ENCODE assay signal across 20 cellular contexts in the genomic region with DNA sequence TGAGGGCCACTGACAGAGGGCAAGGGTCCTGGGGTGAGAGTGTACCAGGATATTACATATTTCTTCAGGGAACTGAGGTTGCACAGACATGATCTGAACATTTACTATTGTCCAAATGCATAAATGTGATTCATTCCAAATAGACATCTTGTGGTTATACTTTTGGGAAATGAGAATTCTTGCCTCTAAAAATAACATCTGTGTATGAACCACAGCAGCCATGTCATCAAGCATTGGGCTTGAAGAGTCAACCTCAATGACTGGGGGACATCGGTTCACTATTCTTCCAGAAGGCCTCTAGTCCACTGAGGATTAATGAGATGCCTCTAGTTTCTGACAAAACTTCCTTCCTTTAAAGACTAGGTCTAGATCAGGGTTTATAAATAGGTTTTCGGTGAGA.
DNase-seq lines count a peak whose midpoint lies in the region; FAIRE-seq and TF ChIP-seq lines count a peak whose summit lies in the region.
"Had no signal": no experiment of that assay in that cellular context is flagged by ENCODE, and none has a peak within 500 bp of the region (broad histone marks: within the 10 kb centered on the region; RNA-seq: fewer than 3 reads in every experiment).

No MANE protein-coding gene starts in this region.

- no peak for TF ChIP-seq CTCF in fibroblast of mammary gland (conservative IDR thresholded peaks at IDR 0.05; ENCODE audit: control insufficient read depth, insufficient read depth, low read depth, low read length)
- TF ChIP-seq CTCF in Calu3 (IDR thresholded peaks at IDR 0.05; ENCODE audit: unreplicated experiment): no peak
- TF ChIP-seq CTCF in brain microvascular endothelial cell (IDR thresholded peaks at IDR 0.05; ENCODE audit: low read depth, low read length, missing control alignments): no peak

- no peaks in the 10 kb centered on the region for H3K79me2 ChIP-seq in GM23248 (ENCODE audit: insufficient read depth)

- H3K27ac ChIP-seq in GM23248: peak overlapping the region; percentile 60
- H3K27ac ChIP-seq in brain microvascular endothelial cell: no peak overlapping the region
- H3K27ac ChIP-seq: SJSA1 had no signal

- DNase-seq in GM23248: peak; percentile 67
- DNase-seq in RCC 7860 (ENCODE audit: low spot score): peak; percentile 45
- DNase-seq in fibroblast of mammary gland (ENCODE audit: low read depth): peak; percentile 86
- peak; percentile 56 for DNase-seq in skeletal muscle cell (ENCODE audit: low read depth)
- no peak for DNase-seq in effector CD8-positive, alpha-beta T cell (lab: John Stamatoyannopoulos, UW)
- DNase-seq in activated CD4-positive, alpha-beta T cell treated with anti-CD3 and anti-CD28 coated beads, Interleukin-2, amount 10 ng/mL, durations not matched to agents 7 days and 5 days: no peak
- DNase-seq in Calu3: no peak
- no peak for DNase-seq in brain microvascular endothelial cell
- DNase-seq: activated CD4-positive, CD25-positive, alpha-beta regulatory T cell treated with anti-CD3 and anti-CD28 coated beads, Interleukin-2, amount 50 U/mL, for 72 hours; activated effector memory CD4-positive, alpha-beta T cell treated with Interleukin-2 at 50 U/mL for 16 hours; amniotic stem cell; erythroblast; mucosa of descending colon; NCI-H1436 treated with DMSO at 0.1 percent for 48 hours; occipital lobe; small intestine; trophoblast cell had no signal

- no peaks in the 10 kb centered on the region for H3K9me3 Mint-ChIP-seq in activated CD4-positive, alpha-beta T cell treated with anti-CD3 and anti-CD28 coated beads, Interleukin-2, amount 10 ng/mL, durations not matched to agents 7 days and 5 days
- H3K9me3 Mint-ChIP-seq in Calu3 (ENCODE audit: low read depth, unreplicated experiment): no peaks in the 10 kb centered on the region
- H3K9me3 Mint-ChIP-seq: T-helper 2 cell treated with Interferon-gamma antibody and Interleukin-4, amounts not matched to agents 5 μg/mL and 100 μg/mL, for 36 hours had no signal

- peaks cover 15% of the 10 kb centered on the region; the same call in 1 of the 2 replicates for H3F3A ChIP-seq in GM23248 (ENCODE audit: insufficient read depth)

- H3K4me3 Mint-ChIP-seq in activated CD4-positive, alpha-beta T cell treated with anti-CD3 and anti-CD28 coated beads, Interleukin-2, amount 10 ng/mL, durations not matched to agents 7 days and 5 days: no peak overlapping the region
- no peak overlapping the region for H3K4me3 Mint-ChIP-seq in Calu3 (ENCODE audit: low read depth, unreplicated experiment)
- H3K4me3 Mint-ChIP-seq: T-helper 2 cell treated with Interferon-gamma antibody and Interleukin-4, amounts not matched to agents 5 μg/mL and 100 μg/mL, for 36 hours had no signal

- 41 to 47% methylated on average over 2 of the region's 2 CpGs for WGBS in GM23248 (ENCODE audit: low coverage in 1 of 2, low lambda C conversion rate in 2 of 2, missing lambda C conversion rate in 2 of 2), 2 experiments

- no peak overlapping the region; the same call in 1 of the 2 replicates for H3K9ac ChIP-seq in GM23248

- no peak overlapping the region for H2AFZ ChIP-seq in GM23248

- no peaks in the 10 kb centered on the region for H4K20me1 ChIP-seq in GM23248 (ENCODE audit: insufficient read depth)

- FAIRE-seq in RCC 7860 (lab: Jason Lieb, UNC): peak; percentile 89
- FAIRE-seq: GM19239, small intestine had no signal

- peak overlapping the region; percentile 28 for H3K4me2 ChIP-seq in GM23248 (ENCODE audit: unreplicated experiment)

- no peaks in the 10 kb centered on the region for H3K36me3 Mint-ChIP-seq in activated CD4-positive, alpha-beta T cell treated with anti-CD3 and anti-CD28 coated beads, Interleukin-2, amount 10 ng/mL, durations not matched to agents 7 days and 5 days (ENCODE audit: low read depth)
- H3K36me3 Mint-ChIP-seq in Calu3 (ENCODE audit: insufficient read depth, unreplicated experiment): no peaks in the 10 kb centered on the region

- no peak overlapping the region for H3K27ac Mint-ChIP-seq in activated CD4-positive, alpha-beta T cell treated with anti-CD3 and anti-CD28 coated beads, Interleukin-2, amount 10 ng/mL, durations not matched to agents 7 days and 5 days
- H3K27ac Mint-ChIP-seq in Calu3 (ENCODE audit: unreplicated experiment): no peak overlapping the region
- H3K27ac Mint-ChIP-seq: T-helper 2 cell treated with Interferon-gamma antibody and Interleukin-4, amounts not matched to agents 5 μg/mL and 100 μg/mL, for 36 hours had no signal

- H3K9me2 ChIP-seq in GM23248 (ENCODE audit: insufficient read depth): no peaks in the 10 kb centered on the region

- BruUV-seq in Calu3 (replicated peaks; lab: Mats Ljungman, UMichigan): no TSS peak

- POLR2A ChIA-PET in activated CD4-positive, alpha-beta T cell treated with anti-CD3 and anti-CD28 coated beads, Interleukin-2, amount 10 ng/mL, durations not matched to agents 7 days and 5 days (lab: Charles Lee): no interaction called here

- H3K4me1 Mint-ChIP-seq in activated CD4-positive, alpha-beta T cell treated with anti-CD3 and anti-CD28 coated beads, Interleukin-2, amount 10 ng/mL, durations not matched to agents 7 days and 5 days: no peaks in the 10 kb centered on the region
- H3K4me1 Mint-ChIP-seq in Calu3 (ENCODE audit: low read depth, unreplicated experiment): peaks cover 8% of the 10 kb centered on the region

- no peak overlapping the region for H3K4me3 ChIP-seq in GM23248
- no peak overlapping the region for H3K4me3 ChIP-seq in fibroblast of mammary gland (ENCODE audit: control insufficient read depth, low read depth, low read length)
- no peak overlapping the region for H3K4me3 ChIP-seq in skeletal muscle cell (ENCODE audit: low read depth, low read length)
- no peak overlapping the region for H3K4me3 ChIP-seq in brain microvascular endothelial cell (ENCODE audit: low read depth, low read length)
- H3K4me3 ChIP-seq: mucosa of descending colon, SJSA1 had no signal

- in situ Hi-C loops in GM23248 (cut with MboI): no loop called here
- in situ Hi-C loops in brain microvascular endothelial cell (cut with HindIII; ENCODE audit: low pct_ligation_motif_present, low sequenced_read_pairs): no loop called here

- H3K4me1 ChIP-seq in GM23248 (ENCODE audit: insufficient read depth): peaks cover 32% of the 10 kb centered on the region

- H3K36me3 ChIP-seq in GM23248 (ENCODE audit: low read depth): no peaks in the 10 kb centered on the region
- H3K36me3 ChIP-seq in brain microvascular endothelial cell (replicated peaks): no peaks in the 10 kb centered on the region
- H3K36me3 ChIP-seq: SJSA1 had no signal

- no peaks in the 10 kb centered on the region for H3K9me3 ChIP-seq in GM23248 (ENCODE audit: low read depth)
- H3K9me3 ChIP-seq: mucosa of descending colon, SJSA1 had no signal

- H3K27me3 Mint-ChIP-seq in activated CD4-positive, alpha-beta T cell treated with anti-CD3 and anti-CD28 coated beads, Interleukin-2, amount 10 ng/mL, durations not matched to agents 7 days and 5 days: no peaks in the 10 kb centered on the region
- H3K27me3 Mint-ChIP-seq in Calu3 (ENCODE audit: unreplicated experiment): no peaks in the 10 kb centered on the region

- CTCF ChIA-PET in activated CD4-positive, alpha-beta T cell treated with anti-CD3 and anti-CD28 coated beads, Interleukin-2, amount 10 ng/mL, durations not matched to agents 7 days and 5 days (lab: Charles Lee): no interaction called here
- CTCF ChIA-PET in Calu3 (lab: Charles Lee): no interaction called here

- intact Hi-C loops in Calu3 (cut with micrococcal nuclease; ENCODE audit: unreplicated experiment): no loop called here

- H3K27me3 ChIP-seq in GM23248 (replicated peaks; ENCODE audit: insufficient read depth): no peaks in the 10 kb centered on the region
- H3K27me3 ChIP-seq in brain microvascular endothelial cell (replicated peaks): no peaks in the 10 kb centered on the region
- H3K27me3 ChIP-seq: SJSA1 had no signal

Comparison
In these comparisons a context has a peak if more than half of its experiments do, and no peak if none do; other contexts are left out.
1. DNase-seq: peak in GM23248 (single experiment), RCC 7860 (single experiment), fibroblast of mammary gland (single experiment) and skeletal muscle cell (single experiment); none in effector CD8-positive, alpha-beta T cell (single experiment), activated CD4-positive, alpha-beta T cell treated with anti-CD3 and anti-CD28 coated beads, Interleukin-2, amount 10 ng/mL, durations not matched to agents 7 days and 5 days (single experiment), Calu3 (single experiment) and brain microvascular endothelial cell (single experiment).